In the genomic region with DNA sequence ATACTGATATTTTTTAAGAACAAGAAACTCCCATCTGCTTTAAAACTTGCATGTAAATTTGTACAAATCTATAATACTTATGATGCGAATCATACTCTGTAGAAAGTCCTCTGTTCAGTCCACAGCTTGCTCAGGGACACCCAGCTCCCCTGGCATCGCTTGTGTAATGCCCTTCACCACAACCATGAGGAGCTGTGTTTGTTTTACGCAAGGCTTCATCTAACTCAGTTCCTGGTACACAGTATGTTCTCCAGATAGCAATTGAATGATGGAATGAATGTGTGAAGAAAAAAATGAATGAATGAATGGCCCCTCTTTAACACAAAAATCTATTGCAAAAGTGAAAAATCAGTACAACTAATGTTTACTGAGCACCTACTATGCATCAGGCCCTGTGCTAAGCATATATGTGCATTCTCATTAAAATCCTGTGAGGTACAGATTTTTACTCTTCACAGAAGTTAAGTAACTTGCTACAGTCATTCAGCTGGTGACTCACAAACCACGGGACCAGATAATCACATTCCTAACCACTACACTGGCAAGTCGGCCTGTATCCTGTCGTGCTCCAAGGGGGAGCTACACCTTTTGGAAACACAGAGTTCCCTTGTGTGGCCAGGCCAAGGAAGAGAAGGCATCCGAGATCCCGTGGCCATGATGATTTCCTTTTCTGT, we compare ENCODE assay signal across 12 cellular contexts. TPM values are rescaled to one million over a fixed set of nuclear protein-coding genes. Genes with fewer than 3 reads are reported as not detected.
A peak's percentile ranks its signal among the peaks of the same experiment; 100 is the strongest.
DNase-seq lines count a peak whose midpoint lies in the region; ATAC-seq and TF ChIP-seq lines count a peak whose summit lies in the region.
"Had no signal": no experiment of that assay in that cellular context is flagged by ENCODE, and none has a peak within 500 bp of the region (broad histone marks: within the 10 kb centered on the region; RNA-seq: fewer than 3 reads in every experiment).

No MANE protein-coding gene starts in this region.

- no peak for TF ChIP-seq POLR2A in esophagus muscularis mucosa (IDR thresholded peaks at IDR 0.05; ENCODE audit: low read depth)

- H2BK5ac ChIP-seq in H9 (ENCODE audit: insufficient read length, low read length): no peak overlapping the region

- H4K5ac ChIP-seq in H9 (ENCODE audit: insufficient read length, low read depth, low read length): no peak overlapping the region

- H3K27ac ChIP-seq in H9 (ENCODE audit: insufficient read length, low read depth, low read length) (peak overlapping the region; percentile 21), RWPE2 (ENCODE audit: poor library complexity, severe bottlenecking) (peak overlapping the region; percentile 77), esophagus muscularis mucosa (replicated peaks in 1 of 4) (peak overlapping the region in 3 of 4 donors; percentile 1 to 35 (median 22))
- no peak overlapping the region for H3K27ac ChIP-seq in CD8-positive, alpha-beta memory T cell (ENCODE audit: low read depth, low read length)

- no peak overlapping the region for H3K23ac ChIP-seq in H9 (ENCODE audit: insufficient read length, low read depth, low read length)

- no peaks in the 10 kb centered on the region for H4K20me1 ChIP-seq in H9 (ENCODE audit: control insufficient read depth, insufficient read depth, insufficient read length)

- intact Hi-C loops in esophagus muscularis mucosa (cut with DNase I): loop anchor here (10.0 kb wide), 1 partner anchor 179 kb away; no protein-coding TSS in a partner anchor

- no peak overlapping the region for H3K14ac ChIP-seq in H9 (ENCODE audit: insufficient read depth, low read length)

- H3K4me2 ChIP-seq in H9 (ENCODE audit: insufficient read depth, insufficient read length, low read length): no peak overlapping the region

- no peak overlapping the region for H2BK12ac ChIP-seq in H9 (ENCODE audit: insufficient read length, low read depth, low read length)

- H3K4ac ChIP-seq in H9 (ENCODE audit: low read depth, low read length): no peak overlapping the region

- H3K9me3 Mint-ChIP-seq in H9: no peaks in the 10 kb centered on the region
- no peaks in the 10 kb centered on the region for H3K9me3 Mint-ChIP-seq in progenitor cell of endocrine pancreas (ENCODE audit: low read depth)
- no peaks in the 10 kb centered on the region for H3K9me3 Mint-ChIP-seq in CD8-positive, alpha-beta memory T cell
- H3K9me3 Mint-ChIP-seq: activated CD8-positive, alpha-beta T cell treated with anti-CD3 and anti-CD28 coated beads for 36 hours; dendritic cell treated with granulocyte-macrophage colony-stimulating factor and Interleukin-4, amounts not matched to agents 40 ng/mL and 50 ng/mL, for 4 days; stimulated activated effector memory CD8-positive, alpha-beta T cell treated with anti-CD3 and anti-CD28 coated beads, Interleukin-12 subunit alpha, Interleukin-12 subunit beta, amount 100 ng/mL, for 72 hours had no signal

- no peak overlapping the region for H2AFZ ChIP-seq in H9 (ENCODE audit: low read length)

- H2AK5ac ChIP-seq in H9 (ENCODE audit: insufficient read length, low read length): no peak overlapping the region

- H3K27ac Mint-ChIP-seq in H9 (peak overlapping the region in 1 of 3 experiments; percentile 32; a peak in 2 of 7 replicates), progenitor cell of endocrine pancreas (peak overlapping the region; percentile 22)
- H3K27ac Mint-ChIP-seq in CD8-positive, alpha-beta memory T cell: no peak overlapping the region
- H3K27ac Mint-ChIP-seq: activated CD8-positive, alpha-beta T cell treated with anti-CD3 and anti-CD28 coated beads for 36 hours; dendritic cell treated with granulocyte-macrophage colony-stimulating factor and Interleukin-4, amounts not matched to agents 40 ng/mL and 50 ng/mL, for 4 days; natural killer cell treated with Interleukin-12 subunit alpha and Interleukin-12 subunit beta and Interleukin-15 and Interleukin-18, amount 100 ng/mL, for 72 hours; stimulated activated effector memory CD8-positive, alpha-beta T cell treated with anti-CD3 and anti-CD28 coated beads, Interleukin-12 subunit alpha, Interleukin-12 subunit beta, amount 100 ng/mL, for 72 hours had no signal

- CTCF ChIA-PET in CD8-positive, alpha-beta memory T cell (lab: Charles Lee): interaction anchor here (1.1 kb wide), 1 partner anchor 11 kb away, joined by 3 read pairs; no protein-coding TSS in a partner anchor

- no peaks in the 10 kb centered on the region for H3K36me3 ChIP-seq in RWPE2 (ENCODE audit: low read depth)
- H3K36me3 ChIP-seq in esophagus muscularis mucosa: no peaks in the 10 kb centered on the region
- H3K36me3 ChIP-seq in CD8-positive, alpha-beta memory T cell (ENCODE audit: insufficient read depth, low read length): no peaks in the 10 kb centered on the region

- H3K18ac ChIP-seq in H9 (ENCODE audit: insufficient read length, low read depth, low read length): no peak overlapping the region

- H3K4me1 ChIP-seq in H9 (ENCODE audit: insufficient read depth, low read length): peaks cover 30% of the 10 kb centered on the region
- peaks cover 17% of the 10 kb centered on the region for H3K4me1 ChIP-seq in RWPE2 (ENCODE audit: insufficient read depth, poor library complexity, severe bottlenecking)
- peaks cover 0 to 10% (median 8%) of the 10 kb centered on the region in 4 donors for H3K4me1 ChIP-seq in esophagus muscularis mucosa
- no peaks in the 10 kb centered on the region for H3K4me1 ChIP-seq in CD8-positive, alpha-beta memory T cell (ENCODE audit: insufficient read depth, low read length)

- no peaks in the 10 kb centered on the region for H3K9me3 ChIP-seq in H9 (ENCODE audit: control insufficient read depth, low read depth, low read length)
- H3K9me3 ChIP-seq in RWPE2 (ENCODE audit: severe bottlenecking): no peaks in the 10 kb centered on the region
- H3K9me3 ChIP-seq in esophagus muscularis mucosa: no peaks in the 10 kb centered on the region
- no peaks in the 10 kb centered on the region for H3K9me3 ChIP-seq in CD8-positive, alpha-beta memory T cell (ENCODE audit: low read length)

- H3K79me2 ChIP-seq in H9 (ENCODE audit: insufficient read depth, low read length): no peaks in the 10 kb centered on the region

- no peak for TF ChIP-seq CTCF in H9 (conservative IDR thresholded peaks at IDR 0.05)
- TF ChIP-seq CTCF in RWPE2 (IDR thresholded peaks at IDR 0.05; ENCODE audit: poor library complexity, severe bottlenecking): no peak
- TF ChIP-seq CTCF in esophagus muscularis mucosa (IDR thresholded peaks at IDR 0.05): no peak
- no peak for TF ChIP-seq CTCF in progenitor cell of endocrine pancreas (IDR thresholded peaks at IDR 0.05; ENCODE audit: unreplicated experiment)

- no peak overlapping the region for H3K9ac ChIP-seq in H9 (ENCODE audit: extremely low read depth, insufficient read length, low read length)

- ATAC-seq in RWPE2 (ENCODE audit: low read depth): peak; percentile 97
- ATAC-seq: natural killer cell treated with Interleukin-12 subunit alpha and Interleukin-12 subunit beta and Interleukin-15 and Interleukin-18, amount 100 ng/mL, for 72 hours; stimulated activated effector memory CD8-positive, alpha-beta T cell treated with anti-CD3 and anti-CD28 coated beads, Interleukin-12 subunit alpha, Interleukin-12 subunit beta, amount 100 ng/mL, for 72 hours had no signal

- H3K27me3 Mint-ChIP-seq in H9 (ENCODE audit: low read depth): no peaks in the 10 kb centered on the region; the same call in 1 of the 2 replicates
- no peaks in the 10 kb centered on the region for H3K27me3 Mint-ChIP-seq in progenitor cell of endocrine pancreas
- H3K27me3 Mint-ChIP-seq in CD8-positive, alpha-beta memory T cell: peaks cover 7 to 8% of the 10 kb centered on the region in 2 donors

- peaks cover 0 to 5% (median 0%) of the 10 kb centered on the region in 3 experiments; a peak in 2 of 7 replicates for H3K36me3 Mint-ChIP-seq in H9 (ENCODE audit: insufficient read depth in 1 of 3, low read depth in 3 of 3)
- H3K36me3 Mint-ChIP-seq in progenitor cell of endocrine pancreas (ENCODE audit: insufficient read depth): no peaks in the 10 kb centered on the region
- no peaks in the 10 kb centered on the region for H3K36me3 Mint-ChIP-seq in CD8-positive, alpha-beta memory T cell
- H3K36me3 Mint-ChIP-seq: natural killer cell treated with Interleukin-12 subunit alpha and Interleukin-12 subunit beta and Interleukin-15 and Interleukin-18, amount 100 ng/mL, for 72 hours; stimulated activated effector memory CD8-positive, alpha-beta T cell treated with anti-CD3 and anti-CD28 coated beads, Interleukin-12 subunit alpha, Interleukin-12 subunit beta, amount 100 ng/mL, for 72 hours had no signal

- H3K4me1 Mint-ChIP-seq in H9 (peaks cover 55 to 71% of the 10 kb centered on the region in 2 experiments), progenitor cell of endocrine pancreas (ENCODE audit: low read depth) (no peaks in the 10 kb centered on the region)
- H3K4me1 Mint-ChIP-seq in CD8-positive, alpha-beta memory T cell: no peaks in the 10 kb centered on the region
- H3K4me1 Mint-ChIP-seq: stimulated activated effector memory CD8-positive, alpha-beta T cell treated with anti-CD3 and anti-CD28 coated beads, Interleukin-12 subunit alpha, Interleukin-12 subunit beta, amount 100 ng/mL, for 72 hours had no signal

- H3K23me2 ChIP-seq in H9 (ENCODE audit: insufficient read length, low read depth, low read length, poor library complexity, severe bottlenecking): no peaks in the 10 kb centered on the region

- H3K4me3 ChIP-seq in RWPE2 (ENCODE audit: severe bottlenecking) (no peak overlapping the region), esophagus muscularis mucosa (no peak overlapping the region)
- H3K4me3 ChIP-seq in CD8-positive, alpha-beta memory T cell (ENCODE audit: low read length): no peak overlapping the region

- H2BK15ac ChIP-seq in H9 (ENCODE audit: low read depth, low read length): no peak overlapping the region

- H3K56ac ChIP-seq in H9 (ENCODE audit: insufficient read length, low read depth, low read length): no peak overlapping the region

- POLR2A ChIA-PET in CD8-positive, alpha-beta memory T cell (lab: Charles Lee): interaction anchor here (0.6 kb wide), 1 partner anchor 244 kb away, joined by 4 read pairs; no protein-coding TSS in a partner anchor

- H4K8ac ChIP-seq in H9 (replicated peaks; ENCODE audit: insufficient read length, low read depth, low read length): no peak overlapping the region

- no peak overlapping the region for H4K91ac ChIP-seq in H9 (ENCODE audit: insufficient read length, low read depth, low read length)

- no peak overlapping the region for H3T11ph ChIP-seq in H9 (ENCODE audit: low read length)

- no peaks in the 10 kb centered on the region for H3K79me1 ChIP-seq in H9 (ENCODE audit: insufficient read depth, low read depth, low read length, poor library complexity, severe bottlenecking)

- H3K4me3 Mint-ChIP-seq in H9 (no peak overlapping the region), progenitor cell of endocrine pancreas (ENCODE audit: low read depth) (no peak overlapping the region)
- no peak overlapping the region for H3K4me3 Mint-ChIP-seq in CD8-positive, alpha-beta memory T cell
- H3K4me3 Mint-ChIP-seq: activated CD8-positive, alpha-beta T cell treated with anti-CD3 and anti-CD28 coated beads for 36 hours; dendritic cell treated with granulocyte-macrophage colony-stimulating factor and Interleukin-4, amounts not matched to agents 40 ng/mL and 50 ng/mL, for 4 days; natural killer cell treated with Interleukin-12 subunit alpha and Interleukin-12 subunit beta and Interleukin-15 and Interleukin-18, amount 100 ng/mL, for 72 hours; stimulated activated effector memory CD8-positive, alpha-beta T cell treated with anti-CD3 and anti-CD28 coated beads, Interleukin-12 subunit alpha, Interleukin-12 subunit beta, amount 100 ng/mL, for 72 hours had no signal

- no peak overlapping the region for H2BK20ac ChIP-seq in H9 (ENCODE audit: low read depth, low read length, poor library complexity, severe bottlenecking)

- no CpG with 5 or more reads among the region's 8 CpGs for WGBS in H9 (ENCODE audit: extremely low coverage, insufficient read length, low lambda C conversion rate)
- WGBS in esophagus muscularis mucosa: 70% methylated on average over 7 of the region's 8 CpGs

- H2BK120ac ChIP-seq in H9 (ENCODE audit: low read depth, low read length, poor library complexity, severe bottlenecking): no peak overlapping the region

- H3K27me3 ChIP-seq in H9 (ENCODE audit: insufficient read depth, low read length) (no peaks in the 10 kb centered on the region), RWPE2 (ENCODE audit: insufficient read depth, poor library complexity, severe bottlenecking) (no peaks in the 10 kb centered on the region), esophagus muscularis mucosa (no peaks in the 10 kb centered on the region)
- H3K27me3 ChIP-seq in CD8-positive, alpha-beta memory T cell (ENCODE audit: insufficient read depth, low read length, poor library complexity, severe bottlenecking): no peaks in the 10 kb centered on the region

- DNase-seq in H9 (peak; percentile 71), RWPE2 (ENCODE audit: low spot score) (peak; percentile 73), esophagus muscularis mucosa (ENCODE audit: extremely low spot score) (no peak), progenitor cell of endocrine pancreas (ENCODE audit: low spot score, unreplicated experiment) (no peak), NCI-H1436 treated with DMSO at 0.1 percent for 48 hours (lab: John Stamatoyannopoulos, UW) (no peak), amygdala (lab: John Stamatoyannopoulos, UW) (no peak)
- DNase-seq in CD8-positive, alpha-beta memory T cell: no peak
- no peak for DNase-seq in stimulated activated CD4-positive, alpha-beta T cell treated with anti-CD3 and anti-CD28 coated beads, Interleukin-4, amount 100 ng/mL, for 4 hours

- no peak for TF ChIP-seq EP300 in esophagus muscularis mucosa (IDR thresholded peaks at IDR 0.05)

RNA-seq across cellular contexts. Expression of gene KDR, which starts 58.7 kb away (rescaled TPM):
- total RNA-seq in H9 (2021) (48.2 and 51.4 TPM in 2 replicates), esophagus muscularis mucosa (100 to 1,000 TPM in 1 of 4 donors, 10 to 100 TPM in 3; 39.5 to 104 (median 61.7) TPM), progenitor cell of endocrine pancreas (0.22 and 0.33 TPM in 2 replicates)
- not detected for total RNA-seq in CD8-positive, alpha-beta memory T cell
- not detected for polyA plus RNA-seq in CD8-positive, alpha-beta memory T cell
- total RNA-seq: activated CD8-positive, alpha-beta T cell treated with anti-CD3 and anti-CD28 coated beads for 36 hours; natural killer cell treated with Interleukin-12 subunit alpha and Interleukin-12 subunit beta and Interleukin-15 and Interleukin-18, amount 100 ng/mL, for 72 hours had no signal

Comparison
In these comparisons a context has a peak if more than half of its experiments do, and no peak if none do; other contexts are left out.
1. DNase-seq: peak in H9 (single experiment) and RWPE2 (single experiment); none in esophagus muscularis mucosa (single experiment), progenitor cell of endocrine pancreas (single experiment), NCI-H1436 treated with DMSO at 0.1 percent for 48 hours (single experiment), CD8-positive, alpha-beta memory T cell (0 of 5), amygdala (0 of 56) and stimulated activated CD4-positive, alpha-beta T cell treated with anti-CD3 and anti-CD28 coated beads, Interleukin-4, amount 100 ng/mL, for 4 hours (0 of 2).
2. RNA of gene KDR, which starts 58.7 kb away (total RNA-seq): 39.5 to 104 TPM in esophagus muscularis mucosa and 48.2 to 51.4 TPM in H9; 0.22 to 0.33 TPM in progenitor cell of endocrine pancreas and not detected in CD8-positive, alpha-beta memory T cell; every median in the first group is over 10 times any median in the second.